8 cellular contexts compared by ENCODE assay signal in the genomic region with DNA sequence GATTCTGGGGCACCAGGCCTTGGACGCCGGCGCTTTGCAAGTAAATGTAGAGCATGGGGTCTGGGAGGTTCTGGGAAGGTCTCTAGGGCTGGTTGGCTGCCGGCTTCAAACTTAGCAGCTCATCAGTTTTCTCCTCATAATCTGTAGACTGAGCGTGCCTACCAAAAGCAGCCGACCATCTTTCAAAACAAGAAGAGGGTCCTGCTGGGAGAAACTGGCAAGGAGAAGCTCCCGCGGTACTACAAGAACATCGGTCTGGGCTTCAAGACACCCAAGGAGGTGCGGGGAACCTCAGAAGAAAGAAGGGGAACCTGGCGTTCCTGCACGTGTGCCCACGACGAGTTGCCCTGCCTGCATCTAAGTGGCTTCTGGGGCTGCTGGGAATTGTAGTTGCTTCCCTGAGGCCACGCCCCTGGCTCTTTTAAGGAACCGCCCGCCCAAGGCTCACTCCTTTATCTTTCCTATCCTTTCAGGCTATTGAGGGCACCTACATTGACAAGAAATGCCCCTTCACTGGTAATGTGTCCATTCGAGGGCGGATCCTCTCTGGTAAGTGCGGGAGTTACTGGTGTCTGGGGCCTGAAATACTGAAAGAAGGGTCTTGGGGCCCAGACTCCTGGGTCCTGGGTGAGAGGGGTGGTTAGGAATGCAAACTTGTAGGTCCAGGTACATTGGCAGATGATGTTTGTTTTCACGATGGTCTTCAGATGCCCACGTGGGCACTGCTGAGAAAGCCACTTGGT. TPM values are rescaled to one million over a fixed set of nuclear protein-coding genes. Genes with fewer than 3 reads are reported as not detected.
DNase-seq lines count a peak whose midpoint lies in the region; ATAC-seq and TF ChIP-seq lines count a peak whose summit lies in the region.

No MANE protein-coding gene starts in this region.

- H3K27ac Mint-ChIP-seq in stimulated activated naive B cell treated with anti-CD40 and anti-IgM and Interleukin-4, amounts not matched to agents 10 μg/mL and 1 μg/mL and 100 μg/mL, for 72 hours, result peak overlapping the region; percentile 100

- no peak overlapping the region for H2AFZ ChIP-seq in Loucy (ENCODE audit: low read length)

- H3K27me3 ChIP-seq in Loucy (ENCODE audit: insufficient read depth, low read length, poor library complexity, severe bottlenecking), result peaks cover 7% of the 10 kb centered on the region
- no peaks in the 10 kb centered on the region for H3K27me3 ChIP-seq in WERI-Rb-1 (ENCODE audit: insufficient read depth, low read depth, severe bottlenecking)
- no peaks in the 10 kb centered on the region for H3K27me3 ChIP-seq in lower lobe of right lung (ENCODE audit: low read depth)

- H3K27ac ChIP-seq in WERI-Rb-1, result peak overlapping the region; percentile 95
- peak overlapping the region; percentile 86 to 95 for H3K27ac ChIP-seq in coronary artery
- peak overlapping the region; percentile 91 for H3K27ac ChIP-seq in lower lobe of right lung

- H3K9me3 ChIP-seq in Loucy (ENCODE audit: insufficient read depth, low read depth, low read length), result no peaks in the 10 kb centered on the region
- H3K9me3 ChIP-seq in WERI-Rb-1 (ENCODE audit: severe bottlenecking), result no peaks in the 10 kb centered on the region
- no peaks in the 10 kb centered on the region for H3K9me3 ChIP-seq in lower lobe of right lung

- peaks cover 50% of the 10 kb centered on the region for H4K20me1 ChIP-seq in Loucy (ENCODE audit: insufficient read depth, low read length, poor library complexity, severe bottlenecking)

- H3K4me3 ChIP-seq in Loucy (ENCODE audit: low read length, poor library complexity, severe bottlenecking) (peak overlapping the region; percentile 96), WERI-Rb-1 (ENCODE audit: low read depth, low read length) (peak overlapping the region; percentile 99), coronary artery (peak overlapping the region; percentile 84), lower lobe of right lung (peak overlapping the region; percentile 82)

- peak; percentile 73 for DNase-seq in ELF-1 (ENCODE audit: low read depth, low spot score)
- peak; percentile 52 for DNase-seq in WERI-Rb-1
- no peak for DNase-seq in coronary artery (ENCODE audit: low spot score)
- DNase-seq in lower lobe of right lung, result peak; percentile 89
- no peak for DNase-seq in stimulated activated naive B cell treated with anti-CD40 and anti-IgM and Interleukin-4, amounts not matched to agents 10 μg/mL and 1 μg/mL and 100 μg/mL, for 72 hours

- H3K9me3 Mint-ChIP-seq in stimulated activated naive B cell treated with anti-CD40 and anti-IgM and Interleukin-4, amounts not matched to agents 10 μg/mL and 1 μg/mL and 100 μg/mL, for 72 hours, result no peaks in the 10 kb centered on the region

- H3K4me1 ChIP-seq in Loucy (ENCODE audit: insufficient read depth, low read length, poor library complexity, severe bottlenecking) (peaks cover 43% of the 10 kb centered on the region), lower lobe of right lung (peaks cover 43% of the 10 kb centered on the region)

- TF ChIP-seq CTCF in Loucy (conservative IDR thresholded peaks at IDR 0.05; ENCODE audit: low read length), result no peak
- TF ChIP-seq CTCF in WERI-Rb-1 (IDR thresholded peaks at IDR 0.05; ENCODE audit: low read depth, low read length), result no peak
- no peak for TF ChIP-seq CTCF in coronary artery (IDR thresholded peaks at IDR 0.05)
- TF ChIP-seq CTCF in lower lobe of right lung (IDR thresholded peaks at IDR 0.05), result no peak

- peak overlapping the region; percentile 96 for H3K4me2 ChIP-seq in Loucy (ENCODE audit: low read depth, low read length, poor library complexity, severe bottlenecking)

- peaks cover 50% of the 10 kb centered on the region for H3K79me2 ChIP-seq in Loucy (ENCODE audit: insufficient read depth, low read length)

- H3K9ac ChIP-seq in Loucy (ENCODE audit: low read depth, low read length, poor library complexity, severe bottlenecking), result peak overlapping the region; percentile 100

- peak; percentile 26 to 53 for ATAC-seq in lower lobe of right lung
- peak; percentile 11 to 17 for ATAC-seq in stimulated activated naive B cell treated with anti-CD40 and anti-IgM and Interleukin-4, amounts not matched to agents 10 μg/mL and 1 μg/mL and 100 μg/mL, for 72 hours (replicated peaks)
- no peak for ATAC-seq in GM19328 (IDR thresholded peaks at IDR 0.05; ENCODE audit: unreplicated experiment)
- ATAC-seq in GM19452 (IDR thresholded peaks at IDR 0.05; ENCODE audit: unreplicated experiment), result no peak

- H3K36me3 Mint-ChIP-seq in stimulated activated naive B cell treated with anti-CD40 and anti-IgM and Interleukin-4, amounts not matched to agents 10 μg/mL and 1 μg/mL and 100 μg/mL, for 72 hours, result peaks cover 54 to 61% of the 10 kb centered on the region in 2 donors

- no peaks in the 10 kb centered on the region for H3K27me3 Mint-ChIP-seq in stimulated activated naive B cell treated with anti-CD40 and anti-IgM and Interleukin-4, amounts not matched to agents 10 μg/mL and 1 μg/mL and 100 μg/mL, for 72 hours

- peaks cover 11% of the 10 kb centered on the region for H3F3A ChIP-seq in Loucy (ENCODE audit: low read depth)

- peak overlapping the region; percentile 98 to 100 for H3K4me3 Mint-ChIP-seq in stimulated activated naive B cell treated with anti-CD40 and anti-IgM and Interleukin-4, amounts not matched to agents 10 μg/mL and 1 μg/mL and 100 μg/mL, for 72 hours

- peaks cover 40 to 44% of the 10 kb centered on the region in 2 donors for H3K4me1 Mint-ChIP-seq in stimulated activated naive B cell treated with anti-CD40 and anti-IgM and Interleukin-4, amounts not matched to agents 10 μg/mL and 1 μg/mL and 100 μg/mL, for 72 hours

- H3K36me3 ChIP-seq in Loucy (ENCODE audit: insufficient read depth, low read length) (peaks cover 29% of the 10 kb centered on the region; the same call in 1 of the 2 replicates), WERI-Rb-1 (peaks cover 55% of the 10 kb centered on the region), lower lobe of right lung (peaks cover 44% of the 10 kb centered on the region)

- intact Hi-C loops in lower lobe of right lung (cut with DNase I), result no loop called here

- H3K9me2 ChIP-seq in Loucy (replicated peaks; ENCODE audit: low read depth, low read length), result no peaks in the 10 kb centered on the region

RNA-seq across cellular contexts. Expression of a gene that starts 1.0 kb away (rescaled TPM):
- 1,649 TPM for total RNA-seq in lower lobe of right lung

RNA-seq across cellular contexts. Expression of a gene that starts 9.8 kb away (rescaled TPM):
- 1,820 TPM for total RNA-seq in lower lobe of right lung

RNA-seq across cellular contexts. Expression of a gene that starts 15.2 kb away (rescaled TPM):
- 385 TPM for total RNA-seq in lower lobe of right lung

RNA-seq across cellular contexts. Expression of a gene that starts 23.2 kb away (rescaled TPM):
- 12.8 TPM for total RNA-seq in lower lobe of right lung

RNA-seq across cellular contexts. Expression of a gene that starts 30.6 kb away (rescaled TPM):
- total RNA-seq in lower lobe of right lung, result 28.1 TPM

Comparison
In these comparisons a context has a peak if more than half of its experiments do, and no peak if none do; other contexts are left out.
1. DNase-seq: peak in ELF-1 (single experiment), WERI-Rb-1 (single experiment) and lower lobe of right lung (single experiment); none in coronary artery (single experiment) and stimulated activated naive B cell treated with anti-CD40 and anti-IgM and Interleukin-4, amounts not matched to agents 10 μg/mL and 1 μg/mL and 100 μg/mL, for 72 hours (single experiment).
2. ATAC-seq: peak in lower lobe of right lung (2 of 2) and stimulated activated naive B cell treated with anti-CD40 and anti-IgM and Interleukin-4, amounts not matched to agents 10 μg/mL and 1 μg/mL and 100 μg/mL, for 72 hours (2 of 2); none in GM19328 (single experiment) and GM19452 (single experiment).
3. Peak in every context shown above with its lines, with median percentiles within 50 percentile points of each other: H3K4me3 ChIP-seq and H3K27ac ChIP-seq.